In genomic region chr17:61467416-61468262, GRCh38 we compare ENCODE assay signal across 8 cellular contexts. TPM values are rescaled to one million over a fixed set of nuclear protein-coding genes. Genes with fewer than 3 reads are reported as not detected.
DNase-seq lines count a peak whose midpoint lies in the region; ATAC-seq and TF ChIP-seq lines count a peak whose summit lies in the region.

No MANE protein-coding gene starts in this region.

- H3K27ac Mint-ChIP-seq in GM23338 (no peak overlapping the region), endothelial cell (ENCODE audit: unreplicated experiment) (peak overlapping the region; percentile 48)

- DNase-seq in GM23338 (ENCODE audit: low spot score) = peak; percentile 79
- DNase-seq in NOMO-1 treated with dmso at 0.1 percent for 144 hours (lab: John Stamatoyannopoulos, UW; ENCODE audit: unreplicated experiment) = peak; percentile 45
- DNase-seq in endothelial cell (ENCODE audit: low spot score) = peak; percentile 70
- peak; percentile 90 for DNase-seq in osteoblast (ENCODE audit: insufficient read length, low spot score, missing footprints)
- no peak for DNase-seq in GDM1 (lab: John Stamatoyannopoulos, UW)
- DNase-seq in activated CD4-positive, alpha-beta T cell treated with anti-CD3 and anti-CD28 coated beads for 48 hours = no peak

- no peaks in the 10 kb centered on the region for H3K9me3 ChIP-seq in osteoblast (ENCODE audit: low read depth, low read length)

- H3K4me1 ChIP-seq in GM23338 (ENCODE audit: insufficient read depth) (peaks cover 19% of the 10 kb centered on the region), osteoblast (ENCODE audit: insufficient read depth, low read length) (peaks cover 2% of the 10 kb centered on the region)

- H3K36me3 Mint-ChIP-seq in GM23338 (ENCODE audit: low read depth) = no peaks in the 10 kb centered on the region
- peaks cover 1% of the 10 kb centered on the region for H3K36me3 Mint-ChIP-seq in endothelial cell (ENCODE audit: low read depth, unreplicated experiment)

- ATAC-seq in GM23338 = peak; percentile 49
- ATAC-seq in GM18870 (IDR thresholded peaks at IDR 0.05; ENCODE audit: unreplicated experiment) = no peak
- no peak for ATAC-seq in HG03432 (IDR thresholded peaks at IDR 0.05; ENCODE audit: unreplicated experiment)

- H3K4me1 Mint-ChIP-seq in GM23338 (peaks cover 26% of the 10 kb centered on the region), endothelial cell (ENCODE audit: unreplicated experiment) (peaks cover 19% of the 10 kb centered on the region)

- H3K27me3 ChIP-seq in GM23338 (ENCODE audit: insufficient read depth) (peaks cover 71% of the 10 kb centered on the region), osteoblast (ENCODE audit: insufficient read depth, low read length) (no peaks in the 10 kb centered on the region)

- H3K4me3 Mint-ChIP-seq in GM23338 = peak overlapping the region; percentile 51; the same call in 2 of the 3 replicates
- H3K4me3 Mint-ChIP-seq in endothelial cell (ENCODE audit: unreplicated experiment) = no peak overlapping the region

- H2AFZ ChIP-seq in GM23338 (peak overlapping the region; percentile 85), osteoblast (ENCODE audit: low read length) (peak overlapping the region; percentile 74)

- H3K79me2 ChIP-seq in GM23338 (replicated peaks; ENCODE audit: insufficient read depth) (no peaks in the 10 kb centered on the region), osteoblast (ENCODE audit: insufficient read depth, low read length) (no peaks in the 10 kb centered on the region)

- H3K9me3 Mint-ChIP-seq in GM23338 (no peaks in the 10 kb centered on the region), endothelial cell (ENCODE audit: unreplicated experiment) (no peaks in the 10 kb centered on the region)

- TF ChIP-seq CTCF in GM23338 (conservative IDR thresholded peaks at IDR 0.05; ENCODE audit: low read depth in 2 of 2) = no peak
- no peak for TF ChIP-seq CTCF in endothelial cell (IDR thresholded peaks at IDR 0.05; ENCODE audit: unreplicated experiment)
- no peak for TF ChIP-seq CTCF in osteoblast (IDR thresholded peaks at IDR 0.05; ENCODE audit: extremely low read depth, low read depth, low read length)

- no peaks in the 10 kb centered on the region for H3K9me2 ChIP-seq in GM23338 (ENCODE audit: insufficient read depth)

- H3K4me3 ChIP-seq in GM23338 (0 out of 2 replicates have a peak overlapping the region, but pooled peaks have one; percentile 25), osteoblast (ENCODE audit: insufficient read depth, low read length) (no peak overlapping the region)

- H4K20me1 ChIP-seq in GM23338 (replicated peaks; ENCODE audit: insufficient read depth) = no peaks in the 10 kb centered on the region
- H4K20me1 ChIP-seq in osteoblast (ENCODE audit: insufficient read depth, low read length) = no peaks in the 10 kb centered on the region

- H3K27ac ChIP-seq in GM23338 (ENCODE audit: low read depth) (no peak overlapping the region), osteoblast (ENCODE audit: low read depth, low read length) (no peak overlapping the region)

- H3F3A ChIP-seq in GM23338 (replicated peaks; ENCODE audit: low read depth) = no peaks in the 10 kb centered on the region

- peak overlapping the region; percentile 52 for H3K4me2 ChIP-seq in GM23338
- H3K4me2 ChIP-seq in osteoblast (ENCODE audit: insufficient read depth, low read length) = no peak overlapping the region

- H3K36me3 ChIP-seq in GM23338 (ENCODE audit: insufficient read depth) (no peaks in the 10 kb centered on the region), osteoblast (ENCODE audit: insufficient read depth, low read length) (no peaks in the 10 kb centered on the region)

- H3K27me3 Mint-ChIP-seq in GM23338 (ENCODE audit: insufficient read depth, low read depth, poor library complexity) (peaks cover 67% of the 10 kb centered on the region), endothelial cell (ENCODE audit: unreplicated experiment) (peaks cover 7% of the 10 kb centered on the region)

TF ChIP-seq in GM23338, 12 proteins besides CTCF, POLR2A, EP300 and RAD21:
- no peak for TF ChIP-seq ZNF331 (CRISPR knock-in tag; IDR thresholded peaks at IDR 0.05; ENCODE audit: low read depth)
- TF ChIP-seq NANOG (IDR thresholded peaks at IDR 0.05; ENCODE audit: borderline replicate concordance) = no peak
- no peak for TF ChIP-seq POLR2AphosphoS5 (IDR thresholded peaks at IDR 0.05; ENCODE audit: low read depth)
- no peak for TF ChIP-seq JUNB (IDR thresholded peaks at IDR 0.05; ENCODE audit: unreplicated experiment)
- TF ChIP-seq REST (IDR thresholded peaks at IDR 0.05; ENCODE audit: unreplicated experiment) = no peak
- no peak for TF ChIP-seq ZNF114 (CRISPR knock-in tag; IDR thresholded peaks at IDR 0.05)

RNA-seq across cellular contexts. Expression of gene TBX4, which starts 15.4 kb away (rescaled TPM):
- not detected in 2 replicates for total RNA-seq in GM23338 (2014; rRNA removed; shearing (Covaris generic))
- polyA plus RNA-seq in GM23338 (2016; fragmentation: Nextera tagmentation; extraction: Ambion mirVana) = not detected in 2 replicates
- total RNA-seq in endothelial cell (ENCODE audit: unreplicated experiment) (1.1 TPM), osteoblast (0.59 TPM in 1 of 2 replicates, not detected in the other)

Comparison
In these comparisons a context has a peak if more than half of its experiments do, and no peak if none do; other contexts are left out.
1. DNase-seq: peak in GM23338 (single experiment), NOMO-1 treated with dmso at 0.1 percent for 144 hours (single experiment), endothelial cell (single experiment) and osteoblast (single experiment); none in GDM1 (single experiment) and activated CD4-positive, alpha-beta T cell treated with anti-CD3 and anti-CD28 coated beads for 48 hours (single experiment).